Comparison of ENCODE assay signal across 16 cellular contexts in the genomic region with DNA sequence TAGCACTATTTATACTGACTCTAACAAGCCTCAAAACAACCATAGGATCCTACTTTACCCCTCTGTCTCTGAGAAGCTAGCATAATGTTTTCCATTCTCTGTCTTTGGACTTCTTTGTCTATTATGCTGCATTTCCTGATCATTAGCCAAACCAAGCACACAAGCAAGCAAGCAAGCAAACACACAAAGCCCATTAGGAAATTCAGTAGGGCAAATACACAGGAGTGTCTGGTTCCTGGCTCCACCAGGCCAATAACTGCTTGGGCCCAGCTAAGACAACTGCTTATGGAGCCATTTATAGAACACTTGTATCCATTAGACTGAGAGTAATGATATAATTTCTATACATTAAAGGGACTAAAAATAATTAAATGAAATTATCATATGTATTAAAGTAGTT.
DNase-seq lines count a peak whose midpoint lies in the region.
"Had no signal": no experiment of that assay in that cellular context is flagged by ENCODE, and none has a peak within 500 bp of the region (broad histone marks: within the 10 kb centered on the region; RNA-seq: fewer than 3 reads in every experiment).

No MANE protein-coding gene starts in this region.

- DNase-seq in DMS153 (lab: John Stamatoyannopoulos, UW), result peak; percentile 86
- peak; percentile 27 for DNase-seq in NCI-H2081 treated with DMSO at 0.1 percent for 48 hours (lab: John Stamatoyannopoulos, UW)
- no peak for DNase-seq in cerebellar nuclear complex (lab: John Stamatoyannopoulos, UW)
- DNase-seq in GM19240 (ENCODE audit: insufficient read length, low spot score), result no peak
- no peak for DNase-seq in CD1c-positive myeloid dendritic cell (ENCODE audit: extremely low spot score)
- DNase-seq in NAMALWA (ENCODE audit: low spot score), result no peak
- DNase-seq: ACHN; BE2C; CD8-positive, alpha-beta memory T cell; IMR-90; Kasumi-1; NCI-H1436; NCI-H526; SK-N-SH had no signal

- no peaks in the 10 kb centered on the region for H3K9me3 ChIP-seq in neuron (ENCODE audit: low read length)
- H3K9me3 ChIP-seq: BE2C, SK-N-SH had no signal

- no peaks in the 10 kb centered on the region for H3K4me1 ChIP-seq in neuron (ENCODE audit: insufficient read depth, low read length)
- H3K4me1 ChIP-seq: BE2C had no signal

- peak overlapping the region; percentile 94 for H3K27ac ChIP-seq in cingulate gyrus (ENCODE audit: low read depth, low read length)

- H3K4me3 ChIP-seq in neuron (ENCODE audit: low read length), result no peak overlapping the region

- H2AFZ ChIP-seq in neuron (ENCODE audit: low read depth, low read length), result peak overlapping the region; percentile 46

- H3K27me3 ChIP-seq in neuron (ENCODE audit: insufficient read depth, low read length), result no peaks in the 10 kb centered on the region
- H3K27me3 ChIP-seq: BE2C had no signal

- no peaks in the 10 kb centered on the region for H3K36me3 ChIP-seq in neuron (ENCODE audit: insufficient read depth, low read length)
- H3K36me3 ChIP-seq: BE2C had no signal

Comparison
In these comparisons a context has a peak if more than half of its experiments do, and no peak if none do; other contexts are left out.
1. DNase-seq: peak in DMS153 (single experiment) and NCI-H2081 treated with DMSO at 0.1 percent for 48 hours (single experiment); none in cerebellar nuclear complex (0 of 2), GM19240 (single experiment), CD1c-positive myeloid dendritic cell (single experiment) and NAMALWA (single experiment).